ENCODE assay signal across 32 cellular contexts in the genomic region with DNA sequence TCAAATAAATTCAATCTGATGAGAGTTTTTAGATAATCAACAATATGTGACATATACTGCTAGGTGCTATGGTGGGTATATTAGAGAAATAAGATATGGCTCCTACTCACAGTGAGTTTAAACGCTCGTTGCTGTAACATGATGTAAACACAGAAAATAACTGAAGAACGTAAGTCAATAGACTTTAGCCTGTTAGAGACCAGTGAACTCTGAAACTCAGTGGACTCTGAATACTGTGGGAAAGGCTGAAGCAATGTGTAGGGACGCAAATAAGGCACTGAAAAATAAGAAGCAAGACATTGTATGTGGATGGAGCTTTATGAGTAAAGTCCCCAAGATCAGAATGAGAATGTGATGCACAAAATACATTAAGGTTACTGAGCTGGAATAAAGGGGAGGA.
"Had no signal": no experiment of that assay in that cellular context is flagged by ENCODE, and none has a peak within 500 bp of the region (broad histone marks: within the 10 kb centered on the region; RNA-seq: fewer than 3 reads in every experiment).

No MANE protein-coding gene starts in this region.

- H3K9me3 ChIP-seq: adrenal gland, body of pancreas, breast epithelium had no signal

- H3K27ac ChIP-seq: adrenal gland, body of pancreas, brain microvascular endothelial cell, breast epithelium, VCaP had no signal

- H3K36me3 ChIP-seq: adrenal gland, brain microvascular endothelial cell, breast epithelium had no signal

- H3K4me1 ChIP-seq: adrenal gland, body of pancreas, breast epithelium had no signal

- H3K4me3 ChIP-seq: adrenal gland, body of pancreas, breast epithelium had no signal

- H3K27me3 ChIP-seq: adrenal gland, body of pancreas, brain microvascular endothelial cell, breast epithelium had no signal

- DNase-seq: activated B cell treated with CpG ODN at 0.5 μM for 24 hours; activated CD4-positive, alpha-beta memory T cell treated with anti-CD3 and anti-CD28 coated beads for 36 hours; activated CD4-positive, alpha-beta T cell treated with anti-CD3 and anti-CD28 coated beads for 4 hours; activated CD4-positive, alpha-beta T cell treated with anti-CD3 and anti-CD28 coated beads, Interleukin-2, amount 10 ng/mL, durations not matched to agents 24 days and 14 days; activated CD4-positive, alpha-beta T cell treated with anti-CD3 and anti-CD28 coated beads, Interleukin-2, amount 50 U/mL, for 1 hour; activated CD4-positive, alpha-beta T cell treated with anti-CD3 and anti-CD28 coated beads, Interleukin-2, amount 50 U/mL, for 4 hours; activated CD4-positive, CD25-positive, alpha-beta regulatory T cell treated with anti-CD3 and anti-CD28 coated beads, Interleukin-2, amount 50 U/mL, for 72 hours; activated CD8-positive, alpha-beta memory T cell treated with anti-CD3 and anti-CD28 coated beads, Interleukin-2, amount 50 U/mL, for 4 hours; activated CD8-positive, alpha-beta T cell treated with anti-CD3 and anti-CD28 coated beads for 36 hours; activated effector memory CD4-positive, alpha-beta T cell treated with anti-CD3 and anti-CD28 coated beads, Interleukin-2, amount 50 U/mL, for 16 hours; activated gamma-delta T cell treated with Interleukin-2 at 50 U/mL for 16 hours; activated naive CD4-positive, alpha-beta T cell; activated naive CD4-positive, alpha-beta T cell treated with anti-CD3 and anti-CD28 coated beads for 36 hours; activated naive CD4-positive, alpha-beta T cell treated with anti-CD3 and anti-CD28 coated beads, Interleukin-2, amount 50 U/mL, for 16 hours; activated naive CD8-positive, alpha-beta T cell treated with anti-CD3 and anti-CD28 coated beads for 36 hours; activated T-cell treated with anti-CD3 and anti-CD28 coated beads for 4 hours; activated T-cell treated with anti-CD3 and anti-CD28 coated beads, Interleukin-2, amount 50 U/mL, for 1 hour; activated T-cell treated with anti-CD3 and anti-CD28 coated beads, Interleukin-2, amount 50 U/mL, for 4 hours; activated T-cell treated with anti-CD3 and anti-CD28 coated beads, Interleukin-2, amount 50 U/mL, for 72 hours; adrenal gland; amniotic stem cell; aorta; body of pancreas; brain microvascular endothelial cell; central memory CD4-positive, alpha-beta T cell; T-helper 1 cell; T-helper 2 cell; T-helper 9 cell had no signal

- ATAC-seq: activated CD8-positive, alpha-beta T cell treated with anti-CD3 and anti-CD28 coated beads for 36 hours; activated naive CD4-positive, alpha-beta T cell treated with anti-CD3 and anti-CD28 coated beads, Interleukin-2, amount 50 U/mL, for 72 hours; activated T-cell treated with anti-CD3 and anti-CD28 coated beads, Interleukin-2, amount 50 U/mL, for 4 hours; activated T-cell treated with anti-CD3 and anti-CD28 coated beads, Interleukin-2, amount 50 U/mL, for 72 hours; activated T-helper 17 cell treated with anti-CD3 and anti-CD28 coated beads, Interleukin-2, amount 50 U/mL, for 72 hours; body of pancreas had no signal
